Comparison of ENCODE assay signal across 15 cellular contexts in genomic region chr4:73539386-73539785, GRCh38.
DNase-seq lines count a peak whose midpoint lies in the region; ATAC-seq, FAIRE-seq and TF ChIP-seq lines count a peak whose summit lies in the region.
"Had no signal": no experiment of that assay in that cellular context is flagged by ENCODE, and none has a peak within 500 bp of the region (broad histone marks: within the 10 kb centered on the region; RNA-seq: fewer than 3 reads in every experiment).

No MANE protein-coding gene starts in this region.

- DNase-seq in GM03348 (ENCODE audit: low spot score) (peak; percentile 3), HFF-Myc (ENCODE audit: extremely low read depth, low read depth) (peak; percentile 5), fibroblast of mammary gland (ENCODE audit: low read depth) (peak; percentile 67), GM19239 (ENCODE audit: insufficient read length, low spot score) (no peak), erythroblast (lab: John Stamatoyannopoulos, UW) (no peak)
- DNase-seq: BE2C; Caco-2; CD4-positive, alpha-beta T cell; DMS79; GDM1; H9 had no signal

- H3K4me3 ChIP-seq in HFF-Myc (replicated peaks; ENCODE audit: low read depth, low read length) (no peak overlapping the region), fibroblast of mammary gland (ENCODE audit: control insufficient read depth, low read depth, low read length) (no peak overlapping the region)

- TF ChIP-seq CTCF in HFF-Myc (IDR thresholded peaks at IDR 0.05; ENCODE audit: low read depth, low read length, missing control alignments) (no peak), fibroblast of mammary gland (conservative IDR thresholded peaks at IDR 0.05; ENCODE audit: control insufficient read depth, insufficient read depth, low read depth, low read length) (no peak)

- TF ChIP-seq POLR2A in erythroblast (IDR thresholded peaks at IDR 0.05; ENCODE audit: low read length) = no peak

- ATAC-seq in HG03095 (IDR thresholded peaks at IDR 0.05; ENCODE audit: unreplicated experiment) = no peak
- no peak for ATAC-seq in GM18873 (IDR thresholded peaks at IDR 0.05; ENCODE audit: low FRiP score, unreplicated experiment)

- no peak for FAIRE-seq in GM19239 (lab: Jason Lieb, UNC)
- FAIRE-seq: D721Med, H1 had no signal

Comparison
In these comparisons a context has a peak if more than half of its experiments do, and no peak if none do; other contexts are left out.
1. DNase-seq: peak in GM03348 (single experiment), HFF-Myc (single experiment) and fibroblast of mammary gland (single experiment); none in GM19239 (single experiment) and erythroblast (0 of 2).